ENCODE assay signal across 1 cellular context in the genomic region with DNA sequence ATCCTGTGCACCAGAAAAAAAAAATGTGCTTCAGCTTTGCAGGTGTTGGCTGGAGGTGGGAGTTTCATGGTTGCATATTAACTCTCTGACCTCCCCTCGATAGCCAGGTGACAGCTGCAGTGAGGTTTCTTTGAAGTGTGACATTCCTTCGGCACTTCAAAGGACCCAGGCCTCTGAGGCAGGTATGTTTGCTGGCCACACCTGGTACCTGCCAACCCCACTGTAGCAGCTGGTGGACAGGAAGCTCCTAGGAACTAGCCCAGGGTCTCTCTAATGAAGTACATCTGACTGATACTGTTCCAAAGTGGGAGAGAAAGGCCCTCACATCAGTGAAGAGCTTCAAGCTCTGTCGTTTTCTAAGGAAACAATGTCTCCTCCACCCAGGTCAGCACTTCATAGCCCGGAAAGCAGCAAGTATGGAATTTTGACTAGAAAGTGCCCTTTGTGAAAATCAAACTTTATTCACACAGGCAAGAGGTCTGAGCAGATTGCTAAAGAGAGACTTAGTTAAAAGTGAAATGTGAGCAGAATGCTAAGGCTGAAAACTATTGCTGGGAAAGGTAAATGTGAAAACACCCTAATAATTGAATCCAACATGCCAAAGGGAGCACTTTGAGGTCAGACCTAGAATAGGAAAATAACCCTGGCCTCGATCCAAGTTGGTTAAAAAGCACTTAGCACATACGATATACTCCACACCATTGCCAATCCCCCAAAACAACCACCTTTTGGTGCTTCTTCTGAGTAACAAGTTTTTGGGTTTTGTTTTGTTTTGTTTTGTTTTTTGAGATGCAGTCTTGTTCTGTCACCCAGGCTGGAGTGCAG.
TF ChIP-seq lines count a peak whose summit lies in the region.

No MANE protein-coding gene starts in this region.

TF ChIP-seq in HepG2, 621 proteins besides CTCF, POLR2A, EP300 and RAD21 (continued from another document and continues in another):
- TF ChIP-seq, protein P1, sequence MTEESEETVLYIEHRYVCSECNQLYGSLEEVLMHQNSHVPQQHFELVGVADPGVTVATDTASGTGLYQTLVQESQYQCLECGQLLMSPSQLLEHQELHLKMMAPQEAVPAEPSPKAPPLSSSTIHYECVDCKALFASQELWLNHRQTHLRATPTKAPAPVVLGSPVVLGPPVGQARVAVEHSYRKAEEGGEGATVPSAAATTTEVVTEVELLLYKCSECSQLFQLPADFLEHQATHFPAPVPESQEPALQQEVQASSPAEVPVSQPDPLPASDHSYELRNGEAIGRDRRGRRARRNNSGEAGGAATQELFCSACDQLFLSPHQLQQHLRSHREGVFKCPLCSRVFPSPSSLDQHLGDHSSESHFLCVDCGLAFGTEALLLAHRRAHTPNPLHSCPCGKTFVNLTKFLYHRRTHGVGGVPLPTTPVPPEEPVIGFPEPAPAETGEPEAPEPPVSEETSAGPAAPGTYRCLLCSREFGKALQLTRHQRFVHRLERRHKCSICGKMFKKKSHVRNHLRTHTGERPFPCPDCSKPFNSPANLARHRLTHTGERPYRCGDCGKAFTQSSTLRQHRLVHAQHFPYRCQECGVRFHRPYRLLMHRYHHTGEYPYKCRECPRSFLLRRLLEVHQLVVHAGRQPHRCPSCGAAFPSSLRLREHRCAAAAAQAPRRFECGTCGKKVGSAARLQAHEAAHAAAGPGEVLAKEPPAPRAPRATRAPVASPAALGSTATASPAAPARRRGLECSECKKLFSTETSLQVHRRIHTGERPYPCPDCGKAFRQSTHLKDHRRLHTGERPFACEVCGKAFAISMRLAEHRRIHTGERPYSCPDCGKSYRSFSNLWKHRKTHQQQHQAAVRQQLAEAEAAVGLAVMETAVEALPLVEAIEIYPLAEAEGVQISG (CRISPR knock-in tag; IDR thresholded peaks at IDR 0.05), result no peak; the same call in 1 of the 2 replicates
- TF ChIP-seq, protein P2, sequence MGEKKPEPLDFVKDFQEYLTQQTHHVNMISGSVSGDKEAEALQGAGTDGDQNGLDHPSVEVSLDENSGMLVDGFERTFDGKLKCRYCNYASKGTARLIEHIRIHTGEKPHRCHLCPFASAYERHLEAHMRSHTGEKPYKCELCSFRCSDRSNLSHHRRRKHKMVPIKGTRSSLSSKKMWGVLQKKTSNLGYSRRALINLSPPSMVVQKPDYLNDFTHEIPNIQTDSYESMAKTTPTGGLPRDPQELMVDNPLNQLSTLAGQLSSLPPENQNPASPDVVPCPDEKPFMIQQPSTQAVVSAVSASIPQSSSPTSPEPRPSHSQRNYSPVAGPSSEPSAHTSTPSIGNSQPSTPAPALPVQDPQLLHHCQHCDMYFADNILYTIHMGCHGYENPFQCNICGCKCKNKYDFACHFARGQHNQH (CRISPR knock-in tag; IDR thresholded peaks at IDR 0.05), result 0 out of 2 replicates have a peak, but pooled peaks have one; percentile 31
- TF ChIP-seq SMAD1 (CRISPR knock-in tag; IDR thresholded peaks at IDR 0.05; ENCODE audit: borderline replicate concordance, low read depth) (no peak), CHD2 (IDR thresholded peaks at IDR 0.05; ENCODE audit: low read depth, low read length) (no peak), GATAD1 (CRISPR knock-in tag; IDR thresholded peaks at IDR 0.05) (no peak), FOXA3 (CRISPR knock-in tag; IDR thresholded peaks at IDR 0.05) (0 out of 2 replicates have a peak, but pooled peaks have one; percentile 36), NFRKB (IDR thresholded peaks at IDR 0.05) (no peak), NFE2L2 (IDR thresholded peaks at IDR 0.05; ENCODE audit: low read length) (no peak), NFIC (IDR thresholded peaks at IDR 0.05; ENCODE audit: low read length) (peak; percentile 58; the same call in 1 of the 2 replicates), CCDC6 (CRISPR knock-in tag; IDR thresholded peaks at IDR 0.05) (no peak), DNMT3B (CRISPR knock-in tag; conservative IDR thresholded peaks at IDR 0.05) (no peak), ZNF775 (CRISPR knock-in tag; IDR thresholded peaks at IDR 0.05; ENCODE audit: borderline replicate concordance) (no peak), ZNF670 (CRISPR knock-in tag; IDR thresholded peaks at IDR 0.05; ENCODE audit: borderline replicate concordance) (no peak), ZNF83 (CRISPR knock-in tag; IDR thresholded peaks at IDR 0.05; ENCODE audit: borderline replicate concordance) (no peak), ATRX (CRISPR knock-in tag; IDR thresholded peaks at IDR 0.05; ENCODE audit: borderline replicate concordance) (no peak), MTF2 (CRISPR knock-in tag; IDR thresholded peaks at IDR 0.05; ENCODE audit: borderline replicate concordance) (no peak), ZC3H13 (CRISPR knock-in tag; IDR thresholded peaks at IDR 0.05) (no peak), EZH2 (conservative IDR thresholded peaks at IDR 0.05; ENCODE audit: low read depth, low read length) (no peak), HMGA1 (CRISPR knock-in tag; conservative IDR thresholded peaks at IDR 0.05) (no peak), SYNCRIP (IDR thresholded peaks at IDR 0.05; ENCODE audit: insufficient read depth, low read depth, low read length) (no peak), RCOR2 (CRISPR knock-in tag; IDR thresholded peaks at IDR 0.05) (peak; percentile 78), SMARCC2 (IDR thresholded peaks at IDR 0.05) (no peak), PAWR (CRISPR knock-in tag; IDR thresholded peaks at IDR 0.05; ENCODE audit: borderline replicate concordance) (no peak), ZNF816 (CRISPR knock-in tag; IDR thresholded peaks at IDR 0.05; ENCODE audit: borderline replicate concordance) (no peak), ZSCAN31 (CRISPR knock-in tag; IDR thresholded peaks at IDR 0.05; ENCODE audit: low read depth) (no peak), ZNF773 (CRISPR knock-in tag; IDR thresholded peaks at IDR 0.05; ENCODE audit: borderline replicate concordance) (no peak), ERF (CRISPR knock-in tag; IDR thresholded peaks at IDR 0.05) (no peak), RELA (CRISPR knock-in tag; IDR thresholded peaks at IDR 0.05) (no peak), ZNF614 (CRISPR knock-in tag; IDR thresholded peaks at IDR 0.05; ENCODE audit: borderline replicate concordance) (0 out of 2 replicates have a peak, but pooled peaks have one; percentile 28), TCF7L2 (IDR thresholded peaks at IDR 0.05; ENCODE audit: low read depth, low read length) (peak; percentile 97), ZNF383 (CRISPR knock-in tag; IDR thresholded peaks at IDR 0.05; ENCODE audit: borderline replicate concordance) (no peak), EED (CRISPR knock-in tag; IDR thresholded peaks at IDR 0.05) (no peak), ZNF496 (CRISPR knock-in tag; IDR thresholded peaks at IDR 0.05; ENCODE audit: insufficient replicate concordance) (no peak)
- TF ChIP-seq, protein P3, sequence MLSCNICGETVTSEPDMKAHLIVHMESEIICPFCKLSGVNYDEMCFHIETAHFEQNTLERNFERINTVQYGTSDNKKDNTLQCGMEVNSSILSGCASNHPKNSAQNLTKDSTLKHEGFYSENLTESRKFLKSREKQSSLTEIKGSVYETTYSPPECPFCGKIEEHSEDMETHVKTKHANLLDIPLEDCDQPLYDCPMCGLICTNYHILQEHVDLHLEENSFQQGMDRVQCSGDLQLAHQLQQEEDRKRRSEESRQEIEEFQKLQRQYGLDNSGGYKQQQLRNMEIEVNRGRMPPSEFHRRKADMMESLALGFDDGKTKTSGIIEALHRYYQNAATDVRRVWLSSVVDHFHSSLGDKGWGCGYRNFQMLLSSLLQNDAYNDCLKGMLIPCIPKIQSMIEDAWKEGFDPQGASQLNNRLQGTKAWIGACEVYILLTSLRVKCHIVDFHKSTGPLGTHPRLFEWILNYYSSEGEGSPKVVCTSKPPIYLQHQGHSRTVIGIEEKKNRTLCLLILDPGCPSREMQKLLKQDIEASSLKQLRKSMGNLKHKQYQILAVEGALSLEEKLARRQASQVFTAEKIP (CRISPR knock-in tag; IDR thresholded peaks at IDR 0.05; ENCODE audit: borderline replicate concordance), result no peak
- TF ChIP-seq, protein P4, sequence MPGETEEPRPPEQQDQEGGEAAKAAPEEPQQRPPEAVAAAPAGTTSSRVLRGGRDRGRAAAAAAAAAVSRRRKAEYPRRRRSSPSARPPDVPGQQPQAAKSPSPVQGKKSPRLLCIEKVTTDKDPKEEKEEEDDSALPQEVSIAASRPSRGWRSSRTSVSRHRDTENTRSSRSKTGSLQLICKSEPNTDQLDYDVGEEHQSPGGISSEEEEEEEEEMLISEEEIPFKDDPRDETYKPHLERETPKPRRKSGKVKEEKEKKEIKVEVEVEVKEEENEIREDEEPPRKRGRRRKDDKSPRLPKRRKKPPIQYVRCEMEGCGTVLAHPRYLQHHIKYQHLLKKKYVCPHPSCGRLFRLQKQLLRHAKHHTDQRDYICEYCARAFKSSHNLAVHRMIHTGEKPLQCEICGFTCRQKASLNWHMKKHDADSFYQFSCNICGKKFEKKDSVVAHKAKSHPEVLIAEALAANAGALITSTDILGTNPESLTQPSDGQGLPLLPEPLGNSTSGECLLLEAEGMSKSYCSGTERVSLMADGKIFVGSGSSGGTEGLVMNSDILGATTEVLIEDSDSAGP (CRISPR knock-in tag; IDR thresholded peaks at IDR 0.05; ENCODE audit: borderline replicate concordance), result no peak
- TF ChIP-seq, protein P5, sequence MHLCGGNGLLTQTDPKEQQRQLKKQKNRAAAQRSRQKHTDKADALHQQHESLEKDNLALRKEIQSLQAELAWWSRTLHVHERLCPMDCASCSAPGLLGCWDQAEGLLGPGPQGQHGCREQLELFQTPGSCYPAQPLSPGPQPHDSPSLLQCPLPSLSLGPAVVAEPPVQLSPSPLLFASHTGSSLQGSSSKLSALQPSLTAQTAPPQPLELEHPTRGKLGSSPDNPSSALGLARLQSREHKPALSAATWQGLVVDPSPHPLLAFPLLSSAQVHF (CRISPR knock-in tag; IDR thresholded peaks at IDR 0.05), result no peak
- TF ChIP-seq, protein P6, sequence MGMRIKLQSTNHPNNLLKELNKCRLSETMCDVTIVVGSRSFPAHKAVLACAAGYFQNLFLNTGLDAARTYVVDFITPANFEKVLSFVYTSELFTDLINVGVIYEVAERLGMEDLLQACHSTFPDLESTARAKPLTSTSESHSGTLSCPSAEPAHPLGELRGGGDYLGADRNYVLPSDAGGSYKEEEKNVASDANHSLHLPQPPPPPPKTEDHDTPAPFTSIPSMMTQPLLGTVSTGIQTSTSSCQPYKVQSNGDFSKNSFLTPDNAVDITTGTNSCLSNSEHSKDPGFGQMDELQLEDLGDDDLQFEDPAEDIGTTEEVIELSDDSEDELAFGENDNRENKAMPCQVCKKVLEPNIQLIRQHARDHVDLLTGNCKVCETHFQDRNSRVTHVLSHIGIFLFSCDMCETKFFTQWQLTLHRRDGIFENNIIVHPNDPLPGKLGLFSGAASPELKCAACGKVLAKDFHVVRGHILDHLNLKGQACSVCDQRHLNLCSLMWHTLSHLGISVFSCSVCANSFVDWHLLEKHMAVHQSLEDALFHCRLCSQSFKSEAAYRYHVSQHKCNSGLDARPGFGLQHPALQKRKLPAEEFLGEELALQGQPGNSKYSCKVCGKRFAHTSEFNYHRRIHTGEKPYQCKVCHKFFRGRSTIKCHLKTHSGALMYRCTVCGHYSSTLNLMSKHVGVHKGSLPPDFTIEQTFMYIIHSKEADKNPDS (CRISPR knock-in tag; IDR thresholded peaks at IDR 0.05), result no peak
- TF ChIP-seq, protein P7, sequence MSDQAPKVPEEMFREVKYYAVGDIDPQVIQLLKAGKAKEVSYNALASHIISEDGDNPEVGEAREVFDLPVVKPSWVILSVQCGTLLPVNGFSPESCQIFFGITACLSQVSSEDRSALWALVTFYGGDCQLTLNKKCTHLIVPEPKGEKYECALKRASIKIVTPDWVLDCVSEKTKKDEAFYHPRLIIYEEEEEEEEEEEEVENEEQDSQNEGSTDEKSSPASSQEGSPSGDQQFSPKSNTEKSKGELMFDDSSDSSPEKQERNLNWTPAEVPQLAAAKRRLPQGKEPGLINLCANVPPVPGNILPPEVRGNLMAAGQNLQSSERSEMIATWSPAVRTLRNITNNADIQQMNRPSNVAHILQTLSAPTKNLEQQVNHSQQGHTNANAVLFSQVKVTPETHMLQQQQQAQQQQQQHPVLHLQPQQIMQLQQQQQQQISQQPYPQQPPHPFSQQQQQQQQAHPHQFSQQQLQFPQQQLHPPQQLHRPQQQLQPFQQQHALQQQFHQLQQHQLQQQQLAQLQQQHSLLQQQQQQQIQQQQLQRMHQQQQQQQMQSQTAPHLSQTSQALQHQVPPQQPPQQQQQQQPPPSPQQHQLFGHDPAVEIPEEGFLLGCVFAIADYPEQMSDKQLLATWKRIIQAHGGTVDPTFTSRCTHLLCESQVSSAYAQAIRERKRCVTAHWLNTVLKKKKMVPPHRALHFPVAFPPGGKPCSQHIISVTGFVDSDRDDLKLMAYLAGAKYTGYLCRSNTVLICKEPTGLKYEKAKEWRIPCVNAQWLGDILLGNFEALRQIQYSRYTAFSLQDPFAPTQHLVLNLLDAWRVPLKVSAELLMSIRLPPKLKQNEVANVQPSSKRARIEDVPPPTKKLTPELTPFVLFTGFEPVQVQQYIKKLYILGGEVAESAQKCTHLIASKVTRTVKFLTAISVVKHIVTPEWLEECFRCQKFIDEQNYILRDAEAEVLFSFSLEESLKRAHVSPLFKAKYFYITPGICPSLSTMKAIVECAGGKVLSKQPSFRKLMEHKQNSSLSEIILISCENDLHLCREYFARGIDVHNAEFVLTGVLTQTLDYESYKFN (CRISPR knock-in tag; conservative IDR thresholded peaks at IDR 0.05), result peak; percentile 85
- TF ChIP-seq, protein P8, sequence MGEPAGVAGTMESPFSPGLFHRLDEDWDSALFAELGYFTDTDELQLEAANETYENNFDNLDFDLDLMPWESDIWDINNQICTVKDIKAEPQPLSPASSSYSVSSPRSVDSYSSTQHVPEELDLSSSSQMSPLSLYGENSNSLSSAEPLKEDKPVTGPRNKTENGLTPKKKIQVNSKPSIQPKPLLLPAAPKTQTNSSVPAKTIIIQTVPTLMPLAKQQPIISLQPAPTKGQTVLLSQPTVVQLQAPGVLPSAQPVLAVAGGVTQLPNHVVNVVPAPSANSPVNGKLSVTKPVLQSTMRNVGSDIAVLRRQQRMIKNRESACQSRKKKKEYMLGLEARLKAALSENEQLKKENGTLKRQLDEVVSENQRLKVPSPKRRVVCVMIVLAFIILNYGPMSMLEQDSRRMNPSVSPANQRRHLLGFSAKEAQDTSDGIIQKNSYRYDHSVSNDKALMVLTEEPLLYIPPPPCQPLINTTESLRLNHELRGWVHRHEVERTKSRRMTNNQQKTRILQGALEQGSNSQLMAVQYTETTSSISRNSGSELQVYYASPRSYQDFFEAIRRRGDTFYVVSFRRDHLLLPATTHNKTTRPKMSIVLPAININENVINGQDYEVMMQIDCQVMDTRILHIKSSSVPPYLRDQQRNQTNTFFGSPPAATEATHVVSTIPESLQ (CRISPR knock-in tag; conservative IDR thresholded peaks at IDR 0.05), result no peak
